8 cellular contexts compared by ENCODE assay signal in genomic region chr20:41136695-41137411, GRCh38. TPM values are rescaled to one million over a fixed set of nuclear protein-coding genes. Genes with fewer than 3 reads are reported as not detected.
DNase-seq lines count a peak whose midpoint lies in the region; ATAC-seq and TF ChIP-seq lines count a peak whose summit lies in the region.

No MANE protein-coding gene starts in this region.

- ATAC-seq in upper lobe of right lung = peak; percentile 90

- H3K36me3 ChIP-seq in left ventricle myocardium inferior = no peaks in the 10 kb centered on the region
- no peaks in the 10 kb centered on the region for H3K36me3 ChIP-seq in prostate gland
- H3K36me3 ChIP-seq in upper lobe of right lung = no peaks in the 10 kb centered on the region

- no peaks in the 10 kb centered on the region for H3K27me3 ChIP-seq in left ventricle myocardium inferior (ENCODE audit: low read depth)
- no peaks in the 10 kb centered on the region for H3K27me3 ChIP-seq in prostate gland (replicated peaks; ENCODE audit: insufficient read depth)
- H3K27me3 ChIP-seq in upper lobe of right lung = no peaks in the 10 kb centered on the region

- WGBS in prostate gland = under 1% methylated on average over 47 of the region's 94 CpGs

- peaks cover 67% of the 10 kb centered on the region for H3K4me1 ChIP-seq in left ventricle myocardium inferior
- no peaks in the 10 kb centered on the region for H3K4me1 ChIP-seq in prostate gland (replicated peaks)
- H3K4me1 ChIP-seq in upper lobe of right lung = peaks cover 39% of the 10 kb centered on the region

- peak overlapping the region; percentile 99 for H3K27ac ChIP-seq in left ventricle myocardium inferior (replicated peaks)
- H3K27ac ChIP-seq in prostate gland = peak overlapping the region; percentile 93 to 96
- H3K27ac ChIP-seq in upper lobe of right lung = peak overlapping the region; percentile 93

- POLR2A ChIA-PET in GM10248 (lab: Yijun Ruan, JAX) = no interaction called here
- POLR2A ChIA-PET in HEK293T (lab: Yijun Ruan, JAX) = interaction anchor here (0.6 to 1.1 kb wide), 4 partner anchors 10 to 95 kb away, joined by 3 read pairs; no protein-coding TSS in a partner anchor

- DNase-seq in GM10248 (ENCODE audit: extremely low spot score) = peak; percentile 95
- DNase-seq in HEK293T (ENCODE audit: extremely low spot score) = peak; percentile 93
- DNase-seq in NAMALWA (ENCODE audit: low spot score) = peak; percentile 86
- peak; percentile 74 for DNase-seq in T follicular helper cell (ENCODE audit: low read depth)
- peak; percentile 52 for DNase-seq in amniotic stem cell (lab: John Stamatoyannopoulos, UW)
- DNase-seq in left ventricle myocardium inferior = peak; percentile 92
- peak; percentile 90 for DNase-seq in prostate gland (ENCODE audit: low spot score)
- peak; percentile 94 for DNase-seq in upper lobe of right lung

- peak overlapping the region; percentile 77 for H3K4me3 ChIP-seq in left ventricle myocardium inferior
- H3K4me3 ChIP-seq in prostate gland = peak overlapping the region; percentile 84 to 98
- peak overlapping the region; percentile 90 for H3K4me3 ChIP-seq in upper lobe of right lung

- intact Hi-C loops in left ventricle myocardium inferior (cut with micrococcal nuclease) = loop anchor here (10.0 kb wide), 1 partner anchor 278 kb away; no protein-coding TSS in a partner anchor
- intact Hi-C loops in prostate gland (cut with DNase I) = no loop called here
- intact Hi-C loops in upper lobe of right lung (cut with DNase I) = loop anchor here (10.0 kb wide), 1 partner anchor 198 kb away; no protein-coding TSS in a partner anchor

- CTCF ChIA-PET in GM10248 (lab: Yijun Ruan, JAX) (interaction anchor here (1.3 to 4.9 kb wide), 10 partner anchors 9 to 204 kb away, joined by 4 to 46 read pairs (median 19); partner anchors contain the start of gene LPIN3), HEK293T (lab: Yijun Ruan, JAX) (interaction anchor here (0.5 to 1.4 kb wide), 2 partner anchors 144 to 173 kb away, joined by 3 to 5 read pairs; no protein-coding TSS in a partner anchor)

- H3K9me3 ChIP-seq in left ventricle myocardium inferior (replicated peaks) = no peaks in the 10 kb centered on the region
- no peaks in the 10 kb centered on the region for H3K9me3 ChIP-seq in prostate gland
- H3K9me3 ChIP-seq in upper lobe of right lung = no peaks in the 10 kb centered on the region

- TF ChIP-seq CTCF in GM10248 (IDR thresholded peaks at IDR 0.05; ENCODE audit: control extremely low read depth, extremely low read depth, low read depth, missing control alignments) (no peak), left ventricle myocardium inferior (IDR thresholded peaks at IDR 0.05; ENCODE audit: borderline replicate concordance) (no peak), prostate gland (IDR thresholded peaks at IDR 0.05) (peak in 1 of 4 experiments; percentile 14), upper lobe of right lung (IDR thresholded peaks at IDR 0.05) (no peak)

- peak; percentile 84 for TF ChIP-seq POLR2A in prostate gland (IDR thresholded peaks at IDR 0.05)

TF ChIP-seq in HEK293T, 16 proteins besides CTCF, POLR2A, EP300 and RAD21:
- TF ChIP-seq SP1 (IDR thresholded peaks at IDR 0.05) = no peak
- no peak for TF ChIP-seq ELF4 (IDR thresholded peaks at IDR 0.05)
- TF ChIP-seq LEF1 (IDR thresholded peaks at IDR 0.05; ENCODE audit: borderline replicate concordance) = 0 out of 2 replicates have a peak, but pooled peaks have one; percentile 25
- TF ChIP-seq FOXK2 (IDR thresholded peaks at IDR 0.05) = no peak
- TF ChIP-seq ARNT (IDR thresholded peaks at IDR 0.05) = peak; percentile 63; the same call in 1 of the 2 replicates
- TF ChIP-seq PKNOX1 (IDR thresholded peaks at IDR 0.05) = peak; percentile 98

RNA-seq across cellular contexts. Expression of gene PLCG1, which starts 0.5 kb away (rescaled TPM):
- 46.1 TPM for total RNA-seq in left ventricle myocardium inferior
- total RNA-seq in prostate gland = 100 to 1,000 TPM in 1 of 2 donors, 10 to 100 TPM in 1; 67.9 to 129 TPM
- 120 TPM for total RNA-seq in upper lobe of right lung

Comparison
In these comparisons a context has a peak if more than half of its experiments do, and no peak if none do; other contexts are left out.
1. Peak in every context shown above with its lines: DNase-seq, ATAC-seq, H3K4me3 ChIP-seq and H3K27ac ChIP-seq.